ENCODE assay signal across 1 cellular context in genomic region chr11:75784085-75784478, GRCh38.
TF ChIP-seq lines count a peak whose summit lies in the region.

No MANE protein-coding gene starts in this region.

TF ChIP-seq in HepG2, 621 proteins besides CTCF, POLR2A, EP300 and RAD21 (continued from another document and continues in another):
- TF ChIP-seq DMTF1 (CRISPR knock-in tag; IDR thresholded peaks at IDR 0.05) (no peak), PHF8 (CRISPR knock-in tag; IDR thresholded peaks at IDR 0.05) (no peak), DNMT3B (CRISPR knock-in tag; conservative IDR thresholded peaks at IDR 0.05) (no peak), ZBTB26 (CRISPR knock-in tag; IDR thresholded peaks at IDR 0.05; ENCODE audit: borderline replicate concordance) (no peak), MYC (CRISPR knock-in tag; IDR thresholded peaks at IDR 0.05; ENCODE audit: borderline replicate concordance) (no peak), CEBPG (CRISPR knock-in tag; IDR thresholded peaks at IDR 0.05) (peak; percentile 48), CHCHD3 (CRISPR knock-in tag; IDR thresholded peaks at IDR 0.05) (no peak), DBP (CRISPR knock-in tag; IDR thresholded peaks at IDR 0.05; ENCODE audit: not compliant biosample characterization) (no peak), ZFP36L1 (CRISPR knock-in tag; IDR thresholded peaks at IDR 0.05) (no peak), ZNF639 (CRISPR knock-in tag; conservative IDR thresholded peaks at IDR 0.05) (no peak), ZNF180 (CRISPR knock-in tag; IDR thresholded peaks at IDR 0.05; ENCODE audit: borderline replicate concordance, low read depth) (no peak), KDM5A (IDR thresholded peaks at IDR 0.05; ENCODE audit: borderline replicate concordance, low read length) (no peak), JUN (CRISPR knock-in tag; IDR thresholded peaks at IDR 0.05) (no peak), ZUFSP (CRISPR knock-in tag; IDR thresholded peaks at IDR 0.05; ENCODE audit: borderline replicate concordance) (no peak), SCMH1 (CRISPR knock-in tag; IDR thresholded peaks at IDR 0.05; ENCODE audit: borderline replicate concordance) (no peak), ONECUT2 (CRISPR knock-in tag; IDR thresholded peaks at IDR 0.05) (no peak), DPF2 (CRISPR knock-in tag; IDR thresholded peaks at IDR 0.05; ENCODE audit: borderline replicate concordance, low read depth) (peak; percentile 91; the same call in 1 of the 2 replicates), ZNF441 (CRISPR knock-in tag; IDR thresholded peaks at IDR 0.05; ENCODE audit: borderline replicate concordance) (no peak), SALL1 (CRISPR knock-in tag; IDR thresholded peaks at IDR 0.05) (no peak; the same call in 1 of the 2 replicates), HNRNPLL (IDR thresholded peaks at IDR 0.05; ENCODE audit: low read depth, low read length, poor library complexity, severe bottlenecking) (no peak), ATF7 (IDR thresholded peaks at IDR 0.05) (no peak), ATF7 (CRISPR knock-in tag; IDR thresholded peaks at IDR 0.05) (no peak), PLRG1 (conservative IDR thresholded peaks at IDR 0.05) (no peak), ZNF280D (CRISPR knock-in tag; IDR thresholded peaks at IDR 0.05) (no peak), ZNF18 (CRISPR knock-in tag; IDR thresholded peaks at IDR 0.05; ENCODE audit: insufficient replicate concordance) (no peak), ZNF160 (CRISPR knock-in tag; IDR thresholded peaks at IDR 0.05) (no peak), BHLHE40 (IDR thresholded peaks at IDR 0.05; ENCODE audit: low read length) (no peak), BRCA1 (CRISPR knock-in tag; IDR thresholded peaks at IDR 0.05) (no peak), ATRX (CRISPR knock-in tag; IDR thresholded peaks at IDR 0.05; ENCODE audit: borderline replicate concordance) (no peak), ZFP36L2 (CRISPR knock-in tag; IDR thresholded peaks at IDR 0.05) (no peak), MAFK (conservative IDR thresholded peaks at IDR 0.05 in 1 of 2, IDR thresholded peaks at IDR 0.05 in 1 of 2; ENCODE audit: low read length in 2 of 2) (no peak), EED (CRISPR knock-in tag; IDR thresholded peaks at IDR 0.05) (no peak), DMAP1 (CRISPR knock-in tag; IDR thresholded peaks at IDR 0.05) (no peak), ZNF547 (CRISPR knock-in tag; IDR thresholded peaks at IDR 0.05) (no peak), LBX2 (CRISPR knock-in tag; IDR thresholded peaks at IDR 0.05; ENCODE audit: borderline replicate concordance) (no peak), ZMYM2 (CRISPR knock-in tag; IDR thresholded peaks at IDR 0.05) (no peak), SMAD3 (CRISPR knock-in tag; IDR thresholded peaks at IDR 0.05) (peak; percentile 55; the same call in 1 of the 2 replicates), MED13 (CRISPR knock-in tag; IDR thresholded peaks at IDR 0.05) (no peak), ZNF747 (CRISPR knock-in tag; IDR thresholded peaks at IDR 0.05; ENCODE audit: borderline replicate concordance) (no peak), ZNF740 (CRISPR knock-in tag; IDR thresholded peaks at IDR 0.05) (no peak), SIX1 (CRISPR knock-in tag; IDR thresholded peaks at IDR 0.05; ENCODE audit: borderline replicate concordance) (peak; percentile 66; the same call in 1 of the 2 replicates), RBM39 (IDR thresholded peaks at IDR 0.05; ENCODE audit: low read depth, low read length, poor library complexity, severe bottlenecking) (no peak), TIGD3 (CRISPR knock-in tag; IDR thresholded peaks at IDR 0.05; ENCODE audit: borderline replicate concordance) (no peak), AKAP8 (CRISPR knock-in tag; IDR thresholded peaks at IDR 0.05) (no peak), SAP130 (CRISPR knock-in tag; IDR thresholded peaks at IDR 0.05; ENCODE audit: low read depth) (peak; percentile 71), ZNF331 (CRISPR knock-in tag; IDR thresholded peaks at IDR 0.05) (0 out of 2 replicates have a peak, but pooled peaks have one; percentile 48), NR3C1 (CRISPR knock-in tag; IDR thresholded peaks at IDR 0.05) (no peak), TBL1XR1 (IDR thresholded peaks at IDR 0.05; ENCODE audit: borderline replicate concordance, low read length, partially characterized antibody) (no peak), PAWR (CRISPR knock-in tag; IDR thresholded peaks at IDR 0.05; ENCODE audit: borderline replicate concordance) (no peak), ZNF317 (CRISPR knock-in tag; IDR thresholded peaks at IDR 0.05) (peak; percentile 54; the same call in 1 of the 2 replicates), RNF2 (conservative IDR thresholded peaks at IDR 0.05; ENCODE audit: low read depth) (no peak), ZSCAN25 (CRISPR knock-in tag; IDR thresholded peaks at IDR 0.05) (no peak)
